Comparison of ENCODE assay signal across 1 cellular context in the genomic region with DNA sequence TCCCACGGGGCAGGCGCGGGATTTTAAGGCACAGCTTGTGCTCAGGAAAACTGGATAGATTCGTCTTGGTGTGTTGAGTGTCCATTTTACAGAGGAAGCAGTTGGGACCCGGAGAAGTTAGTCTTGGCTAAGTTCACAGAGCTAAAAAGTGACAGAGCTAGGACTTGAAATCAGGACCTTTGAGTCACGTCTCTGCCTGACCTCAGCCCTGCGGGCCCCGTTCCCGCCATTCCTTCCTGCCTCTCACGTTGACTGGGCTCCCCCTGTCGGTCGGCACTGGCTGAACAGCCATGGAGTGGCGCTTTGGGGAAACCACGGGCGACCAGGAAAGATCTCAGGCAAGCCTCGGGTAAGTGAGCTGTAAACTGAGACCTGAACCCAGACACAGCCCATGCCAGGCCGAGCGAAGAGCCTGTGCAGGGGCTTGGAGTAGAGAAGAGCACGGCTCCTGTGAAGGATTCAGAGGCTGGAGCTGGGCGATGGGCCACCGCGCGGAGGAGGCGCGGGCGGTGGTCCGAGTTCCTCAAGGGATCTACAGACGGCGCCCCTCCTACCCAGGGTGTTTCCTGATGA.
TF ChIP-seq lines count a peak whose summit lies in the region.

No MANE protein-coding gene starts in this region.

TF ChIP-seq in HepG2, 621 proteins besides CTCF, POLR2A, EP300 and RAD21 (continued from another document and continues in another):
- TF ChIP-seq DMTF1 (CRISPR knock-in tag; IDR thresholded peaks at IDR 0.05): no peak
- no peak for TF ChIP-seq RNF2 (conservative IDR thresholded peaks at IDR 0.05; ENCODE audit: low read depth)
- TF ChIP-seq BCL6 (CRISPR knock-in tag; IDR thresholded peaks at IDR 0.05): no peak
- TF ChIP-seq, protein P1, sequence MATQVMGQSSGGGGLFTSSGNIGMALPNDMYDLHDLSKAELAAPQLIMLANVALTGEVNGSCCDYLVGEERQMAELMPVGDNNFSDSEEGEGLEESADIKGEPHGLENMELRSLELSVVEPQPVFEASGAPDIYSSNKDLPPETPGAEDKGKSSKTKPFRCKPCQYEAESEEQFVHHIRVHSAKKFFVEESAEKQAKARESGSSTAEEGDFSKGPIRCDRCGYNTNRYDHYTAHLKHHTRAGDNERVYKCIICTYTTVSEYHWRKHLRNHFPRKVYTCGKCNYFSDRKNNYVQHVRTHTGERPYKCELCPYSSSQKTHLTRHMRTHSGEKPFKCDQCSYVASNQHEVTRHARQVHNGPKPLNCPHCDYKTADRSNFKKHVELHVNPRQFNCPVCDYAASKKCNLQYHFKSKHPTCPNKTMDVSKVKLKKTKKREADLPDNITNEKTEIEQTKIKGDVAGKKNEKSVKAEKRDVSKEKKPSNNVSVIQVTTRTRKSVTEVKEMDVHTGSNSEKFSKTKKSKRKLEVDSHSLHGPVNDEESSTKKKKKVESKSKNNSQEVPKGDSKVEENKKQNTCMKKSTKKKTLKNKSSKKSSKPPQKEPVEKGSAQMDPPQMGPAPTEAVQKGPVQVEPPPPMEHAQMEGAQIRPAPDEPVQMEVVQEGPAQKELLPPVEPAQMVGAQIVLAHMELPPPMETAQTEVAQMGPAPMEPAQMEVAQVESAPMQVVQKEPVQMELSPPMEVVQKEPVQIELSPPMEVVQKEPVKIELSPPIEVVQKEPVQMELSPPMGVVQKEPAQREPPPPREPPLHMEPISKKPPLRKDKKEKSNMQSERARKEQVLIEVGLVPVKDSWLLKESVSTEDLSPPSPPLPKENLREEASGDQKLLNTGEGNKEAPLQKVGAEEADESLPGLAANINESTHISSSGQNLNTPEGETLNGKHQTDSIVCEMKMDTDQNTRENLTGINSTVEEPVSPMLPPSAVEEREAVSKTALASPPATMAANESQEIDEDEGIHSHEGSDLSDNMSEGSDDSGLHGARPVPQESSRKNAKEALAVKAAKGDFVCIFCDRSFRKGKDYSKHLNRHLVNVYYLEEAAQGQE (IDR thresholded peaks at IDR 0.05; ENCODE audit: borderline replicate concordance in 1 of 2, low read depth in 1 of 2, low read length in 2 of 2): no peak
- TF ChIP-seq KLF6 (CRISPR knock-in tag; IDR thresholded peaks at IDR 0.05): no peak
- no peak for TF ChIP-seq ZNF709 (CRISPR knock-in tag; IDR thresholded peaks at IDR 0.05)
- no peak for TF ChIP-seq KDM1A (CRISPR knock-in tag; IDR thresholded peaks at IDR 0.05)
- TF ChIP-seq ZNF512 (CRISPR knock-in tag; IDR thresholded peaks at IDR 0.05): no peak; the same call in 1 of the 2 replicates
- TF ChIP-seq BORCS8-MEF2B (CRISPR knock-in tag; IDR thresholded peaks at IDR 0.05): no peak
- no peak for TF ChIP-seq TGIF2 (CRISPR knock-in tag; IDR thresholded peaks at IDR 0.05)
- TF ChIP-seq, protein P2, sequence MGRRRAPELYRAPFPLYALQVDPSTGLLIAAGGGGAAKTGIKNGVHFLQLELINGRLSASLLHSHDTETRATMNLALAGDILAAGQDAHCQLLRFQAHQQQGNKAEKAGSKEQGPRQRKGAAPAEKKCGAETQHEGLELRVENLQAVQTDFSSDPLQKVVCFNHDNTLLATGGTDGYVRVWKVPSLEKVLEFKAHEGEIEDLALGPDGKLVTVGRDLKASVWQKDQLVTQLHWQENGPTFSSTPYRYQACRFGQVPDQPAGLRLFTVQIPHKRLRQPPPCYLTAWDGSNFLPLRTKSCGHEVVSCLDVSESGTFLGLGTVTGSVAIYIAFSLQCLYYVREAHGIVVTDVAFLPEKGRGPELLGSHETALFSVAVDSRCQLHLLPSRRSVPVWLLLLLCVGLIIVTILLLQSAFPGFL (CRISPR knock-in tag; IDR thresholded peaks at IDR 0.05): no peak
- TF ChIP-seq GPN1 (CRISPR knock-in tag; IDR thresholded peaks at IDR 0.05; ENCODE audit: borderline replicate concordance): no peak
- TF ChIP-seq RERE (CRISPR knock-in tag; IDR thresholded peaks at IDR 0.05; ENCODE audit: low read depth): no peak
- no peak for TF ChIP-seq ZSCAN29 (CRISPR knock-in tag; conservative IDR thresholded peaks at IDR 0.05)
- TF ChIP-seq HES4 (CRISPR knock-in tag; IDR thresholded peaks at IDR 0.05; ENCODE audit: borderline replicate concordance): no peak
- TF ChIP-seq, protein P3, sequence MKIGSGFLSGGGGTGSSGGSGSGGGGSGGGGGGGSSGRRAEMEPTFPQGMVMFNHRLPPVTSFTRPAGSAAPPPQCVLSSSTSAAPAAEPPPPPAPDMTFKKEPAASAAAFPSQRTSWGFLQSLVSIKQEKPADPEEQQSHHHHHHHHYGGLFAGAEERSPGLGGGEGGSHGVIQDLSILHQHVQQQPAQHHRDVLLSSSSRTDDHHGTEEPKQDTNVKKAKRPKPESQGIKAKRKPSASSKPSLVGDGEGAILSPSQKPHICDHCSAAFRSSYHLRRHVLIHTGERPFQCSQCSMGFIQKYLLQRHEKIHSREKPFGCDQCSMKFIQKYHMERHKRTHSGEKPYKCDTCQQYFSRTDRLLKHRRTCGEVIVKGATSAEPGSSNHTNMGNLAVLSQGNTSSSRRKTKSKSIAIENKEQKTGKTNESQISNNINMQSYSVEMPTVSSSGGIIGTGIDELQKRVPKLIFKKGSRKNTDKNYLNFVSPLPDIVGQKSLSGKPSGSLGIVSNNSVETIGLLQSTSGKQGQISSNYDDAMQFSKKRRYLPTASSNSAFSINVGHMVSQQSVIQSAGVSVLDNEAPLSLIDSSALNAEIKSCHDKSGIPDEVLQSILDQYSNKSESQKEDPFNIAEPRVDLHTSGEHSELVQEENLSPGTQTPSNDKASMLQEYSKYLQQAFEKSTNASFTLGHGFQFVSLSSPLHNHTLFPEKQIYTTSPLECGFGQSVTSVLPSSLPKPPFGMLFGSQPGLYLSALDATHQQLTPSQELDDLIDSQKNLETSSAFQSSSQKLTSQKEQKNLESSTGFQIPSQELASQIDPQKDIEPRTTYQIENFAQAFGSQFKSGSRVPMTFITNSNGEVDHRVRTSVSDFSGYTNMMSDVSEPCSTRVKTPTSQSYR (CRISPR knock-in tag; IDR thresholded peaks at IDR 0.05; ENCODE audit: borderline replicate concordance): no peak
- TF ChIP-seq SP4 (CRISPR knock-in tag; IDR thresholded peaks at IDR 0.05): no peak
- no peak for TF ChIP-seq HOXA9 (CRISPR knock-in tag; IDR thresholded peaks at IDR 0.05; ENCODE audit: borderline replicate concordance)
- TF ChIP-seq NFATC3 (CRISPR knock-in tag; IDR thresholded peaks at IDR 0.05): no peak
- TF ChIP-seq FOXC1 (CRISPR knock-in tag; IDR thresholded peaks at IDR 0.05; ENCODE audit: borderline replicate concordance): peak; percentile 57; the same call in 1 of the 2 replicates
- no peak for TF ChIP-seq ZNF598 (CRISPR knock-in tag; IDR thresholded peaks at IDR 0.05; ENCODE audit: borderline replicate concordance)
- no peak for TF ChIP-seq SYNCRIP (IDR thresholded peaks at IDR 0.05; ENCODE audit: insufficient read depth, low read depth, low read length)
- no peak for TF ChIP-seq ZBTB1 (CRISPR knock-in tag; IDR thresholded peaks at IDR 0.05; ENCODE audit: borderline replicate concordance)
- TF ChIP-seq DR1 (CRISPR knock-in tag; IDR thresholded peaks at IDR 0.05): no peak
- no peak for TF ChIP-seq ZKSCAN8 (CRISPR knock-in tag; IDR thresholded peaks at IDR 0.05; ENCODE audit: borderline replicate concordance)
- TF ChIP-seq, protein P4, sequence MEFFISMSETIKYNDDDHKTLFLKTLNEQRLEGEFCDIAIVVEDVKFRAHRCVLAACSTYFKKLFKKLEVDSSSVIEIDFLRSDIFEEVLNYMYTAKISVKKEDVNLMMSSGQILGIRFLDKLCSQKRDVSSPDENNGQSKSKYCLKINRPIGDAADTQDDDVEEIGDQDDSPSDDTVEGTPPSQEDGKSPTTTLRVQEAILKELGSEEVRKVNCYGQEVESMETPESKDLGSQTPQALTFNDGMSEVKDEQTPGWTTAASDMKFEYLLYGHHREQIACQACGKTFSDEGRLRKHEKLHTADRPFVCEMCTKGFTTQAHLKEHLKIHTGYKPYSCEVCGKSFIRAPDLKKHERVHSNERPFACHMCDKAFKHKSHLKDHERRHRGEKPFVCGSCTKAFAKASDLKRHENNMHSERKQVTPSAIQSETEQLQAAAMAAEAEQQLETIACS (CRISPR knock-in tag; IDR thresholded peaks at IDR 0.05): no peak
- no peak for TF ChIP-seq ZMAT5 (CRISPR knock-in tag; IDR thresholded peaks at IDR 0.05; ENCODE audit: borderline replicate concordance, low read depth)
- peak; percentile 80 for TF ChIP-seq KDM2A (CRISPR knock-in tag; IDR thresholded peaks at IDR 0.05; ENCODE audit: borderline replicate concordance, low read depth)
- TF ChIP-seq ZNF383 (CRISPR knock-in tag; IDR thresholded peaks at IDR 0.05; ENCODE audit: borderline replicate concordance): no peak
- TF ChIP-seq ARID2 (CRISPR knock-in tag; IDR thresholded peaks at IDR 0.05; ENCODE audit: borderline replicate concordance): no peak
- TF ChIP-seq ZNF569 (CRISPR knock-in tag; IDR thresholded peaks at IDR 0.05; ENCODE audit: borderline replicate concordance): no peak
- TF ChIP-seq ZNF44 (CRISPR knock-in tag; IDR thresholded peaks at IDR 0.05): no peak
- TF ChIP-seq PITX1 (CRISPR knock-in tag; IDR thresholded peaks at IDR 0.05): no peak
- no peak for TF ChIP-seq KDM4B (CRISPR knock-in tag; IDR thresholded peaks at IDR 0.05)
- peak; percentile 34; the same call in 1 of the 2 replicates for TF ChIP-seq ZFY (CRISPR knock-in tag; IDR thresholded peaks at IDR 0.05)
- TF ChIP-seq ZNF136 (CRISPR knock-in tag; IDR thresholded peaks at IDR 0.05; ENCODE audit: low read depth): no peak
- no peak for TF ChIP-seq ZNF720 (CRISPR knock-in tag; IDR thresholded peaks at IDR 0.05)
- no peak for TF ChIP-seq ZNF746 (CRISPR knock-in tag; IDR thresholded peaks at IDR 0.05)
